10 cellular contexts compared by ENCODE assay signal in the genomic region with DNA sequence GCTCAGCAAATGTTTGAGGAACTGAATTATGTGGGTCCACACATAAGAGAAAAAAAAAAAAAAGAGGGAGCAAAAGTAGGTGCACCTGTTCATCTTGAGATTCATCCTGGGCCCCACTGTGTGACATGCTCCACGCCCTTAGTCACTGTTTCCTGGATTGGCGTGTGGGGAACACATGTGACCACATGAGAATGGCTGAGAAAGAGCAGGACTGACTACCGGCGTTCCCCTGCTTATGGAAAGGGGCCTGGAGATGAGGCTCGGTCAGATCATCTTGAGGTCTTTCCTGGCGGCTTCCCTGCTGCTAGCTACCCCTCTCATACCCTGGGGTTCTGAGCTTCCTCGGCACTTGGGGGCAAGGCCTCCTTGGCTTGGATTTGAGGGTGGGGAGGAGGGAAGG. TPM values are rescaled to one million over a fixed set of nuclear protein-coding genes. Genes with fewer than 3 reads are reported as not detected.
DNase-seq lines count a peak whose midpoint lies in the region; TF ChIP-seq lines count a peak whose summit lies in the region.
"Had no signal": no experiment of that assay in that cellular context is flagged by ENCODE, and none has a peak within 500 bp of the region (broad histone marks: within the 10 kb centered on the region; RNA-seq: fewer than 3 reads in every experiment).

No MANE protein-coding gene starts in this region.

- no peaks in the 10 kb centered on the region for H3K27me3 Mint-ChIP-seq in T-helper 1 cell treated with Interleukin-12 subunit alpha and Interleukin-12 subunit beta and Interleukin-4 antibody, amounts not matched to agents 30 μg/mL and 1 μg/mL, for 36 hours (ENCODE audit: low read depth)
- no peaks in the 10 kb centered on the region for H3K27me3 Mint-ChIP-seq in activated CD4-positive, alpha-beta T cell treated with anti-CD3 and anti-CD28 coated beads, Interleukin-2, amount 10 ng/mL, durations not matched to agents 7 days and 5 days
- no peaks in the 10 kb centered on the region for H3K27me3 Mint-ChIP-seq in Caco-2 (ENCODE audit: insufficient read depth, unreplicated experiment)

- DNase-seq in T-helper 1 cell (no peak), hepatocyte (ENCODE audit: low spot score) (no peak), Caco-2 (no peak), NCI-H187 treated with DMSO at 0.1 percent for 48 hours (lab: John Stamatoyannopoulos, UW) (no peak)
- peak; percentile 33 for DNase-seq in activated CD4-positive, alpha-beta T cell treated with anti-CD3 and anti-CD28 coated beads, Interleukin-2, amount 10 ng/mL, durations not matched to agents 7 days and 5 days
- peak; percentile 43 for DNase-seq in stimulated activated CD4-positive, alpha-beta T cell treated with anti-CD3 and anti-CD28 coated beads, Interleukin-4, amount 100 ng/mL, for 24 hours
- no peak for DNase-seq in effector CD4-positive, alpha-beta T cell
- DNase-seq: NCI-H1048 had no signal

- H3K4me3 ChIP-seq in hepatocyte = no peak overlapping the region
- no peak overlapping the region for H3K4me3 ChIP-seq in Caco-2 (ENCODE audit: low read depth, low read length)
- H3K4me3 ChIP-seq: A549 had no signal

- WGBS in hepatocyte (ENCODE audit: low lambda C conversion rate, missing lambda C conversion rate) = 94% methylated on average over 7 of the region's 7 CpGs

- BruUV-seq in Caco-2 (replicated peaks; lab: Mats Ljungman, UMichigan) = no TSS peak

- no peaks in the 10 kb centered on the region for H3K9me2 ChIP-seq in hepatocyte (replicated peaks; ENCODE audit: insufficient read depth)

- H3K36me3 ChIP-seq in hepatocyte (replicated peaks; ENCODE audit: insufficient read depth, low read depth) (no peaks in the 10 kb centered on the region), Caco-2 (ENCODE audit: control insufficient read depth, insufficient read depth, low read length) (peaks cover 3% of the 10 kb centered on the region)

- POLR2A ChIA-PET in activated CD4-positive, alpha-beta T cell treated with anti-CD3 and anti-CD28 coated beads, Interleukin-2, amount 10 ng/mL, durations not matched to agents 7 days and 5 days (lab: Charles Lee) = no interaction called here
- POLR2A ChIA-PET in Caco-2 (lab: Charles Lee) = no interaction called here

- H3K36me3 Mint-ChIP-seq in T-helper 1 cell treated with Interleukin-12 subunit alpha and Interleukin-12 subunit beta and Interleukin-4 antibody, amounts not matched to agents 30 μg/mL and 1 μg/mL, for 36 hours (ENCODE audit: low read depth) = peaks cover 17% of the 10 kb centered on the region
- peaks cover 35% of the 10 kb centered on the region for H3K36me3 Mint-ChIP-seq in activated CD4-positive, alpha-beta T cell treated with anti-CD3 and anti-CD28 coated beads, Interleukin-2, amount 10 ng/mL, durations not matched to agents 7 days and 5 days (ENCODE audit: low read depth)
- H3K36me3 Mint-ChIP-seq in Caco-2 (ENCODE audit: insufficient read depth, unreplicated experiment) = peaks cover 6% of the 10 kb centered on the region

- no peaks in the 10 kb centered on the region for H3K9me3 Mint-ChIP-seq in T-helper 1 cell treated with Interleukin-12 subunit alpha and Interleukin-12 subunit beta and Interleukin-4 antibody, amounts not matched to agents 30 μg/mL and 1 μg/mL, for 36 hours
- no peaks in the 10 kb centered on the region for H3K9me3 Mint-ChIP-seq in activated CD4-positive, alpha-beta T cell treated with anti-CD3 and anti-CD28 coated beads, Interleukin-2, amount 10 ng/mL, durations not matched to agents 7 days and 5 days
- H3K9me3 Mint-ChIP-seq in Caco-2 (ENCODE audit: unreplicated experiment) = no peaks in the 10 kb centered on the region

- no peaks in the 10 kb centered on the region for H3K9me3 ChIP-seq in hepatocyte (ENCODE audit: low read depth)
- H3K9me3 ChIP-seq in Caco-2 = no peaks in the 10 kb centered on the region
- H3K9me3 ChIP-seq: A549 had no signal

- peaks cover 63% of the 10 kb centered on the region for H4K20me1 ChIP-seq in hepatocyte (ENCODE audit: insufficient read depth, poor library complexity, severe bottlenecking)

- no peak overlapping the region for H3K27ac ChIP-seq in hepatocyte
- H3K27ac ChIP-seq: A549 had no signal

- CTCF ChIA-PET in activated CD4-positive, alpha-beta T cell treated with anti-CD3 and anti-CD28 coated beads, Interleukin-2, amount 10 ng/mL, durations not matched to agents 7 days and 5 days (lab: Charles Lee) = interaction anchor here (0.6 to 2.5 kb wide), 3 partner anchors 20 to 964 kb away, joined by 3 to 6 read pairs (median 3); no protein-coding TSS in a partner anchor
- CTCF ChIA-PET in Caco-2 (lab: Charles Lee) = no interaction called here

- H3K4me2 ChIP-seq in hepatocyte = peak overlapping the region; percentile 89
- H3K4me2 ChIP-seq: A549 had no signal

- H3K27ac Mint-ChIP-seq in T-helper 1 cell treated with Interleukin-12 subunit alpha and Interleukin-12 subunit beta and Interleukin-4 antibody, amounts not matched to agents 30 μg/mL and 1 μg/mL, for 36 hours = peak overlapping the region; percentile 75
- H3K27ac Mint-ChIP-seq in activated CD4-positive, alpha-beta T cell treated with anti-CD3 and anti-CD28 coated beads, Interleukin-2, amount 10 ng/mL, durations not matched to agents 7 days and 5 days = peak overlapping the region; percentile 73
- H3K27ac Mint-ChIP-seq in Caco-2 (ENCODE audit: unreplicated experiment) = no peak overlapping the region

- TF ChIP-seq CTCF in hepatocyte (IDR thresholded peaks at IDR 0.05; ENCODE audit: poor library complexity) (no peak), Caco-2 (IDR thresholded peaks at IDR 0.05; ENCODE audit: insufficient read depth in 1 of 2, low read depth in 1 of 2, low read length in 1 of 2, severe bottlenecking in 1 of 2, unreplicated experiment in 1 of 2) (no peak)

- peaks cover 70% of the 10 kb centered on the region for H3K4me1 Mint-ChIP-seq in T-helper 1 cell treated with Interleukin-12 subunit alpha and Interleukin-12 subunit beta and Interleukin-4 antibody, amounts not matched to agents 30 μg/mL and 1 μg/mL, for 36 hours (ENCODE audit: low read depth)
- peaks cover 83% of the 10 kb centered on the region for H3K4me1 Mint-ChIP-seq in activated CD4-positive, alpha-beta T cell treated with anti-CD3 and anti-CD28 coated beads, Interleukin-2, amount 10 ng/mL, durations not matched to agents 7 days and 5 days
- H3K4me1 Mint-ChIP-seq in Caco-2 (ENCODE audit: low read depth, unreplicated experiment) = peaks cover 22% of the 10 kb centered on the region

- H3K4me3 Mint-ChIP-seq in T-helper 1 cell treated with Interleukin-12 subunit alpha and Interleukin-12 subunit beta and Interleukin-4 antibody, amounts not matched to agents 30 μg/mL and 1 μg/mL, for 36 hours = peak overlapping the region; percentile 94
- peak overlapping the region; percentile 54 for H3K4me3 Mint-ChIP-seq in activated CD4-positive, alpha-beta T cell treated with anti-CD3 and anti-CD28 coated beads, Interleukin-2, amount 10 ng/mL, durations not matched to agents 7 days and 5 days
- no peak overlapping the region for H3K4me3 Mint-ChIP-seq in Caco-2 (ENCODE audit: unreplicated experiment)

- peaks cover 29% of the 10 kb centered on the region for H3K4me1 ChIP-seq in hepatocyte (ENCODE audit: insufficient read depth)
- H3K4me1 ChIP-seq in Caco-2 = peaks cover 22% of the 10 kb centered on the region; the same call in 1 of the 2 replicates

- H3K27me3 ChIP-seq in hepatocyte (no peaks in the 10 kb centered on the region), Caco-2 (replicated peaks; ENCODE audit: control insufficient read depth, insufficient read depth, low read length) (no peaks in the 10 kb centered on the region)

- no peak overlapping the region for H2AFZ ChIP-seq in hepatocyte

- peaks cover 90% of the 10 kb centered on the region for H3K79me2 ChIP-seq in hepatocyte

- intact Hi-C loops in Caco-2 (cut with micrococcal nuclease; ENCODE audit: unreplicated experiment) = no loop called here

RNA-seq across cellular contexts. Expression of a gene that starts 3.9 kb away (rescaled TPM):
- total RNA-seq in activated CD4-positive, alpha-beta T cell treated with anti-CD3 and anti-CD28 coated beads, Interleukin-2, amount 10 ng/mL, durations not matched to agents 7 days and 5 days = 10 to 100 TPM; 29.2 to 36.9 TPM
- total RNA-seq in hepatocyte (51.6 and 53.7 TPM in 2 replicates), Caco-2 (2022) (23.0 and 23.7 TPM in 2 replicates)
- 68.9 and 82.4 TPM in 2 replicates for polyA plus RNA-seq in hepatocyte

RNA-seq across cellular contexts. Expression of a gene that starts 6.0 kb away (rescaled TPM):
- 10 to 100 TPM; 30.9 to 35.1 TPM for total RNA-seq in activated CD4-positive, alpha-beta T cell treated with anti-CD3 and anti-CD28 coated beads, Interleukin-2, amount 10 ng/mL, durations not matched to agents 7 days and 5 days
- total RNA-seq in hepatocyte = 19.7 and 22.6 TPM in 2 replicates
- polyA plus RNA-seq in hepatocyte = 22.3 and 29.0 TPM in 2 replicates
- 27.0 and 27.9 TPM in 2 replicates for total RNA-seq in Caco-2 (2022)

Comparison
In these comparisons a context has a peak if more than half of its experiments do, and no peak if none do; other contexts are left out.
1. DNase-seq: peak in activated CD4-positive, alpha-beta T cell treated with anti-CD3 and anti-CD28 coated beads, Interleukin-2, amount 10 ng/mL, durations not matched to agents 7 days and 5 days (single experiment) and stimulated activated CD4-positive, alpha-beta T cell treated with anti-CD3 and anti-CD28 coated beads, Interleukin-4, amount 100 ng/mL, for 24 hours (single experiment); none in T-helper 1 cell (0 of 5), hepatocyte (single experiment), Caco-2 (0 of 2), NCI-H187 treated with DMSO at 0.1 percent for 48 hours (single experiment) and effector CD4-positive, alpha-beta T cell (single experiment).